Comparison of ENCODE assay signal across 8 cellular contexts in genomic region chr2:190359896-190360376, GRCh38.
DNase-seq lines count a peak whose midpoint lies in the region; ATAC-seq, FAIRE-seq and TF ChIP-seq lines count a peak whose summit lies in the region.

No MANE protein-coding gene starts in this region.

- H3K27ac ChIP-seq in neutrophil: peak overlapping the region; percentile 75

- peak; percentile 97 for ATAC-seq in GM21619 (IDR thresholded peaks at IDR 0.05; ENCODE audit: unreplicated experiment)

- no peaks in the 10 kb centered on the region for H3K27me3 ChIP-seq in neutrophil

- peaks cover 16 to 36% of the 10 kb centered on the region in 2 experiments for H3K4me1 ChIP-seq in neutrophil (ENCODE audit: control insufficient read depth in 1 of 2, insufficient read depth in 1 of 2, low read depth in 1 of 2, low read length in 1 of 2)

- peaks cover 47% of the 10 kb centered on the region for H3K36me3 ChIP-seq in neutrophil

- no peaks in the 10 kb centered on the region for H3K9me3 ChIP-seq in neutrophil

- DNase-seq in ELF-1 (ENCODE audit: low read depth, low spot score) (peak; percentile 43), NAMALWA (ENCODE audit: low spot score) (peak; percentile 48), fibroblast of pulmonary artery (ENCODE audit: low read depth) (peak; percentile 77), NCI-H526 (lab: John Stamatoyannopoulos, UW) (no peak), urothelium cell line (ENCODE audit: low spot score) (no peak)
- peak; percentile 47 for DNase-seq in activated T-cell treated with anti-CD3 and anti-CD28 coated beads, Interleukin-2, amount 50 U/mL, for 48 hours

- TF ChIP-seq CTCF in fibroblast of pulmonary artery (IDR thresholded peaks at IDR 0.05; ENCODE audit: low read length, missing control alignments) (no peak), neutrophil (IDR thresholded peaks at IDR 0.05) (no peak)

- no peak for FAIRE-seq in urothelium cell line (lab: Jason Lieb, UNC)

- H3K4me3 ChIP-seq in fibroblast of pulmonary artery (replicated peaks; ENCODE audit: low read depth, low read length) (peak overlapping the region; percentile 52), neutrophil (ENCODE audit: low read depth in 1 of 2, low read length in 1 of 2) (no peak overlapping the region)

Comparison
In these comparisons a context has a peak if more than half of its experiments do, and no peak if none do; other contexts are left out.
1. DNase-seq: peak in ELF-1 (single experiment), NAMALWA (single experiment), activated T-cell treated with anti-CD3 and anti-CD28 coated beads, Interleukin-2, amount 50 U/mL, for 48 hours (2 of 2) and fibroblast of pulmonary artery (single experiment); none in NCI-H526 (0 of 2) and urothelium cell line (single experiment).